Comparison of ENCODE assay signal across 8 cellular contexts in the genomic region with DNA sequence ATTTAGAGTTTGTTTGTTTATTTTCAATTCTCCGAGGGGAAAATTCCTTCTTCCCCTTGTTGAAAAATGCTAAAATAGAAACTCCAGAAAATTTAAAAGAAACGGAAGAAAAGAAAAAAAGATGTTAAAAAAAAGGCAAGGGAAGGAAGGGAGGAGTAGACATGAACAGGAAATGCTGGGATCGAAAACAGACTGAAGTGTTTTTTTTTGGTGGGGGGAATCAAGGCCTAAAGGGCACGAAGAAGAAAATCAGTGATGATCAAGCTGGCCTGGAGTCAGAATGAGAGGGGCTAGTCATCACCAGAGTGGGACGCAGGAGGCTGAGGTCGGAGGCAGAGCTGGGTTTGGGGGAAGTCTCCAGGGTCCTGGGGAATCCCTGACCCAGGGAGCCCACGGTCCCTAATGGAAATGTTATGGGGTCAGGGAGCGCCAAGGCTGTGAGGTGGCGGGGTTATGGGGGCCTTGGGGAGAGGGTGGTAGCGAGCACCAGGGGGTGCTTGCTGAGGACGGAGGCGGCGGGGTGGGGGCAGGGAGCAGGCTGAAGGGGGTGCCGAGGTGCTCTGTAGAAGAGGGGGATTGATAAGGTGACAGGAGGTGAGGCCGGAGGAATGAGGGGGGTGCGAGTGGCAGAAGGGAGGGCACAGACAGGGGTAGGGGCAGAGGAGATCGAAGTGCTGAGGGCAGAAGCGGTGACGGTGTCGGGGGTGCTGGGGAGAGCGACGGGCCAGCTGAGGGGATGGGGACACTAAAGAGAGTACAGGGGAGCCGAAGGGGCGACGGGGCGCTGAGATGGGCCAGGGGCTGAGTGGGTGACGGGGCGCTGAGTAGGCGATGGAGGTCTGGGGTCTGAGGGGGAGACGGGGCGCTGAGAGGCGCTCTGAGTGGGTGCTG. TPM values are rescaled to one million over a fixed set of nuclear protein-coding genes. Genes with fewer than 3 reads are reported as not detected.
DNase-seq lines count a peak whose midpoint lies in the region; ATAC-seq, FAIRE-seq and TF ChIP-seq lines count a peak whose summit lies in the region.

No MANE protein-coding gene starts in this region.

- TF ChIP-seq EP300 in A549 (IDR thresholded peaks at IDR 0.05) = no peak

- H3K27ac Mint-ChIP-seq in activated CD8-positive, alpha-beta T cell treated with anti-CD3 and anti-CD28 coated beads for 36 hours = peak overlapping the region; percentile 100
- H3K27ac Mint-ChIP-seq in natural killer cell treated with Interleukin-12 subunit alpha and Interleukin-12 subunit beta and Interleukin-15 and Interleukin-18, amount 100 ng/mL, for 72 hours = peak overlapping the region; percentile 99 to 100

- CTCF ChIA-PET in A549 (lab: Yijun Ruan, JAX) = interaction anchor here (0.5 to 2.1 kb wide), 3 partner anchors 17 to 32 kb away, joined by 3 to 8 read pairs (median 5); no protein-coding TSS in a partner anchor
- CTCF ChIA-PET in activated CD8-positive, alpha-beta T cell treated with anti-CD3 and anti-CD28 coated beads for 36 hours (lab: Charles Lee) = interaction anchor here (1.0 to 1.3 kb wide), 3 partner anchors 13 to 60 kb away, joined by 4 to 7 read pairs (median 5); no protein-coding TSS in a partner anchor

- H3K9ac ChIP-seq in HUES48 (ENCODE audit: low read depth, low read length) = no peak overlapping the region

- TF ChIP-seq RAD21 in A549 (conservative IDR thresholded peaks at IDR 0.05 in 1 of 2, IDR thresholded peaks at IDR 0.05 in 1 of 2) = no peak

- no peak for TF ChIP-seq CTCF in A549 (IDR thresholded peaks at IDR 0.05)
- no peak for TF ChIP-seq CTCF in activated CD8-positive, alpha-beta T cell treated with anti-CD3 and anti-CD28 coated beads for 36 hours (IDR thresholded peaks at IDR 0.05)
- TF ChIP-seq CTCF in epithelial cell of proximal tubule (conservative IDR thresholded peaks at IDR 0.05; ENCODE audit: low read depth, low read length) = no peak
- no peak for TF ChIP-seq CTCF in thyroid gland (IDR thresholded peaks at IDR 0.05)

- H3K27me3 Mint-ChIP-seq in activated CD8-positive, alpha-beta T cell treated with anti-CD3 and anti-CD28 coated beads for 36 hours = peaks cover 2% of the 10 kb centered on the region
- H3K27me3 Mint-ChIP-seq in natural killer cell treated with Interleukin-12 subunit alpha and Interleukin-12 subunit beta and Interleukin-15 and Interleukin-18, amount 100 ng/mL, for 72 hours = no peaks in the 10 kb centered on the region

- H3K36me3 Mint-ChIP-seq in activated CD8-positive, alpha-beta T cell treated with anti-CD3 and anti-CD28 coated beads for 36 hours (ENCODE audit: low read depth) = peaks cover 70% of the 10 kb centered on the region
- peaks cover 70% of the 10 kb centered on the region for H3K36me3 Mint-ChIP-seq in natural killer cell treated with Interleukin-12 subunit alpha and Interleukin-12 subunit beta and Interleukin-15 and Interleukin-18, amount 100 ng/mL, for 72 hours

- peaks cover 65% of the 10 kb centered on the region for H3K36me3 ChIP-seq in HUES48 (ENCODE audit: control insufficient read depth, insufficient read depth, low read length)
- peaks cover 30 to 38% of the 10 kb centered on the region in 2 donors for H3K36me3 ChIP-seq in thyroid gland

- ATAC-seq in A549 = peak; percentile 2 to 12
- ATAC-seq in activated CD8-positive, alpha-beta T cell treated with anti-CD3 and anti-CD28 coated beads for 36 hours = peak; percentile 33
- peak in 1 of 2 donors; percentile 15 for ATAC-seq in natural killer cell treated with Interleukin-12 subunit alpha and Interleukin-12 subunit beta and Interleukin-15 and Interleukin-18, amount 100 ng/mL, for 72 hours

- H3K4me1 ChIP-seq in A549 (peaks cover 22% of the 10 kb centered on the region), HUES48 (ENCODE audit: control insufficient read depth, insufficient read depth, low read length) (peaks cover 3% of the 10 kb centered on the region; the same call in 1 of the 2 replicates), thyroid gland (peaks cover 29 to 40% of the 10 kb centered on the region in 2 donors)

- POLR2A ChIA-PET in A549 (lab: Yijun Ruan, JAX) = interaction anchor here (0.6 to 2.0 kb wide), 18 partner anchors 10 to 233 kb away, joined by 3 to 26 read pairs (median 3); a partner anchor contains a TSS
- POLR2A ChIA-PET in activated CD8-positive, alpha-beta T cell treated with anti-CD3 and anti-CD28 coated beads for 36 hours (lab: Charles Lee) = interaction anchor here (0.5 to 8.4 kb wide), 22 partner anchors 8 to 1745 kb away, joined by 3 to 148 read pairs (median 4); a partner anchor contains a TSS

- H3K27me3 ChIP-seq in HUES48 (ENCODE audit: control insufficient read depth, insufficient read depth, low read length) (no peaks in the 10 kb centered on the region), thyroid gland (no peaks in the 10 kb centered on the region)

- H3K4me3 Mint-ChIP-seq in activated CD8-positive, alpha-beta T cell treated with anti-CD3 and anti-CD28 coated beads for 36 hours = peak overlapping the region; percentile 100
- peak overlapping the region; percentile 99 for H3K4me3 Mint-ChIP-seq in natural killer cell treated with Interleukin-12 subunit alpha and Interleukin-12 subunit beta and Interleukin-15 and Interleukin-18, amount 100 ng/mL, for 72 hours

- DNase-seq in A549 (ENCODE audit: low read depth in 1 of 2, low spot score in 1 of 2) = no peak
- peak; percentile 86 for DNase-seq in activated CD8-positive, alpha-beta T cell treated with anti-CD3 and anti-CD28 coated beads for 36 hours
- DNase-seq in epithelial cell of proximal tubule (ENCODE audit: low read depth) = no peak
- peak; percentile 80 for DNase-seq in natural killer cell treated with Interleukin-12 subunit alpha and Interleukin-12 subunit beta and Interleukin-15 and Interleukin-18, amount 100 ng/mL, for 72 hours (ENCODE audit: low spot score)
- peak in 1 of 2 donors; percentile 30 for DNase-seq in thyroid gland
- no peak for DNase-seq in cerebellar cortex (ENCODE audit: low spot score)
- DNase-seq in NCI-H524 treated with DMSO at 0.1 percent for 48 hours (lab: John Stamatoyannopoulos, UW) = no peak

- intact Hi-C loops in activated CD8-positive, alpha-beta T cell treated with anti-CD3 and anti-CD28 coated beads for 36 hours (cut with micrococcal nuclease) = no loop called here
- intact Hi-C loops in thyroid gland (cut with DNase I) = loop anchor here (5.0 kb wide), 1 partner anchor 90 kb away; a partner anchor contains a TSS

- WGBS in A549 (ENCODE audit: missing lambda C conversion rate) = 1% methylated on average over 18 of the region's 32 CpGs
- WGBS in thyroid gland, 2 donors = 5 to 6% methylated on average over 32 of the region's 32 CpGs

- peak overlapping the region; percentile 98 for H3K27ac ChIP-seq in A549
- H3K27ac ChIP-seq in HUES48 (ENCODE audit: low read depth, low read length) = peak overlapping the region; percentile 98
- H3K27ac ChIP-seq in thyroid gland = peak overlapping the region; percentile 94 to 99 (median 98)

- H3K4me3 ChIP-seq in A549 = peak overlapping the region; percentile 92
- peak overlapping the region; percentile 93 for H3K4me3 ChIP-seq in HUES48 (ENCODE audit: low read depth, low read length)
- H3K4me3 ChIP-seq in epithelial cell of proximal tubule (ENCODE audit: low read depth, low read length) = peak overlapping the region; percentile 98
- peak overlapping the region; percentile 27 to 88 (median 86) for H3K4me3 ChIP-seq in thyroid gland (replicated peaks in 1 of 3)

- H3K4me2 ChIP-seq in A549 = peak overlapping the region; percentile 83

- no peak for FAIRE-seq in A549 (lab: Jason Lieb, UNC)

- H3K4me1 Mint-ChIP-seq in activated CD8-positive, alpha-beta T cell treated with anti-CD3 and anti-CD28 coated beads for 36 hours (ENCODE audit: low read depth) = peaks cover 41% of the 10 kb centered on the region
- H3K4me1 Mint-ChIP-seq in natural killer cell treated with Interleukin-12 subunit alpha and Interleukin-12 subunit beta and Interleukin-15 and Interleukin-18, amount 100 ng/mL, for 72 hours (ENCODE audit: low read depth in 2 of 2) = peaks cover 58 to 73% of the 10 kb centered on the region in 2 donors

- peaks cover 10% of the 10 kb centered on the region for H3K9me3 Mint-ChIP-seq in activated CD8-positive, alpha-beta T cell treated with anti-CD3 and anti-CD28 coated beads for 36 hours
- H3K9me3 Mint-ChIP-seq in natural killer cell treated with Interleukin-12 subunit alpha and Interleukin-12 subunit beta and Interleukin-15 and Interleukin-18, amount 100 ng/mL, for 72 hours = peaks cover 7% of the 10 kb centered on the region

- H3K9me3 ChIP-seq in A549 = no peaks in the 10 kb centered on the region
- 0 out of 2 replicates have a peak, but pooled peaks cover 7% of the 10 kb centered on the region for H3K9me3 ChIP-seq in HUES48 (ENCODE audit: control insufficient read depth, insufficient read depth, low read length)
- no peaks in the 10 kb centered on the region for H3K9me3 ChIP-seq in thyroid gland

- no peak; the same call in 1 of the 2 replicates for TF ChIP-seq POLR2A in A549 (IDR thresholded peaks at IDR 0.05; ENCODE audit: low read length)
- no peak for TF ChIP-seq POLR2A in thyroid gland (IDR thresholded peaks at IDR 0.05)

TF ChIP-seq in A549, 52 proteins besides CTCF, POLR2A, EP300 and RAD21 (continues in another document):
- no peak for TF ChIP-seq POLR2AphosphoS2 (conservative IDR thresholded peaks at IDR 0.05; ENCODE audit: low read length)

RNA-seq across cellular contexts. Expression of a gene that starts 0.7 kb away (rescaled TPM):
- polyA plus RNA-seq in A549 (2011; rRNA removed) = 6.0 and 14.2 TPM in 2 replicates
- 3.0 and 3.9 TPM in 2 replicates for polyA plus RNA-seq in A549 (2012; cell fraction: cytosol; rRNA removed)
- 4.9 and 8.0 TPM in 2 replicates for polyA plus RNA-seq in A549 (2012; cell fraction: nucleus; rRNA removed)
- 11.5 to 13.7 TPM (median 11.9 TPM) in 3 replicates for polyA plus RNA-seq in A549 (2017; fragmentation: RNase III; extraction: RNeasy Plus Mini Kit Qiagen cat#74134 plus additional on column Dnase treatment)
- 26.9 and 27.7 TPM in 2 replicates for polyA minus RNA-seq in A549 (2011; rRNA and poly(A)+ RNA removed)
- total RNA-seq in activated CD8-positive, alpha-beta T cell treated with anti-CD3 and anti-CD28 coated beads for 36 hours = 10 to 100 TPM; 27.4 to 27.7 TPM
- total RNA-seq in epithelial cell of proximal tubule = 16.0 and 16.4 TPM in 2 replicates
- 10 to 100 TPM; 52.9 to 62.9 TPM for total RNA-seq in natural killer cell treated with Interleukin-12 subunit alpha and Interleukin-12 subunit beta and Interleukin-15 and Interleukin-18, amount 100 ng/mL, for 72 hours
- total RNA-seq in thyroid gland = 10 to 100 TPM; 39.8 to 52.2 (median 46.3) TPM

RNA-seq across cellular contexts. Expression of a gene that starts 57.9 kb away (rescaled TPM):
- polyA plus RNA-seq in A549 (2011; rRNA removed) = 60.2 and 69.3 TPM in 2 replicates
- polyA plus RNA-seq in A549 (2012; cell fraction: cytosol; rRNA removed) = 77.8 and 85.9 TPM in 2 replicates
- 118 and 136 TPM in 2 replicates for polyA plus RNA-seq in A549 (2012; cell fraction: nucleus; rRNA removed)
- 69.3 to 74.2 TPM (median 71.0 TPM) in 3 replicates for polyA plus RNA-seq in A549 (2017; fragmentation: RNase III; extraction: RNeasy Plus Mini Kit Qiagen cat#74134 plus additional on column Dnase treatment)
- polyA minus RNA-seq in A549 (2011; rRNA and poly(A)+ RNA removed) = 53.4 and 64.8 TPM in 2 replicates
- 10 to 100 TPM; 45.2 to 45.9 TPM for total RNA-seq in activated CD8-positive, alpha-beta T cell treated with anti-CD3 and anti-CD28 coated beads for 36 hours
- total RNA-seq in epithelial cell of proximal tubule = 34.2 and 42.8 TPM in 2 replicates
- 10 to 100 TPM; 41.4 to 60.2 TPM for total RNA-seq in natural killer cell treated with Interleukin-12 subunit alpha and Interleukin-12 subunit beta and Interleukin-15 and Interleukin-18, amount 100 ng/mL, for 72 hours
- total RNA-seq in thyroid gland = 10 to 100 TPM; 30.4 to 45.8 (median 38.2) TPM

Comparison
In these comparisons a context has a peak if more than half of its experiments do, and no peak if none do; other contexts are left out.
1. DNase-seq: peak in activated CD8-positive, alpha-beta T cell treated with anti-CD3 and anti-CD28 coated beads for 36 hours (single experiment) and natural killer cell treated with Interleukin-12 subunit alpha and Interleukin-12 subunit beta and Interleukin-15 and Interleukin-18, amount 100 ng/mL, for 72 hours (single experiment); none in A549 (0 of 2), epithelial cell of proximal tubule (single experiment), cerebellar cortex (single experiment) and NCI-H524 treated with DMSO at 0.1 percent for 48 hours (single experiment).
2. Peak in every context shown above with its lines, with median percentiles within 50 percentile points of each other: H3K27ac ChIP-seq and H3K4me3 ChIP-seq.